Comparison of ENCODE assay signal across 10 cellular contexts in genomic region chr17:21029032-21029431, GRCh38. TPM values are rescaled to one million over a fixed set of nuclear protein-coding genes. Genes with fewer than 3 reads are reported as not detected.
DNase-seq lines count a peak whose midpoint lies in the region; ATAC-seq and TF ChIP-seq lines count a peak whose summit lies in the region.
"Had no signal": no experiment of that assay in that cellular context is flagged by ENCODE, and none has a peak within 500 bp of the region (broad histone marks: within the 10 kb centered on the region; RNA-seq: fewer than 3 reads in every experiment).

No MANE protein-coding gene starts in this region.

- ATAC-seq in left lung: peak; percentile 66
- no peak for ATAC-seq in SK-N-SH treated with all-trans-retinoic acid at 6 μM for 48 hours

- peak; percentile 57 for DNase-seq in activated naive CD4-positive, alpha-beta T cell treated with anti-CD3 and anti-CD28 coated beads for 36 hours
- no peak for DNase-seq in activated naive CD4-positive, alpha-beta T cell (lab: John Stamatoyannopoulos, UW)
- DNase-seq in astrocyte of the hippocampus (ENCODE audit: low read depth, low spot score): peak; percentile 67
- DNase-seq in left lung: no peak
- DNase-seq in NCI-H774 (lab: John Stamatoyannopoulos, UW): no peak
- DNase-seq in MG63: no peak

- H3K9me3 ChIP-seq in left lung: no peaks in the 10 kb centered on the region
- H3K9me3 ChIP-seq in MG63: peaks cover 15% of the 10 kb centered on the region
- H3K9me3 ChIP-seq: HAP-1, thoracic aorta had no signal

- H3K27me3 ChIP-seq in left lung: no peaks in the 10 kb centered on the region
- no peaks in the 10 kb centered on the region for H3K27me3 ChIP-seq in MG63

- H3K36me3 ChIP-seq in left lung: peaks cover 0 to 52% of the 10 kb centered on the region in 2 donors
- H3K36me3 ChIP-seq in MG63: peaks cover 91% of the 10 kb centered on the region

- H3K4me3 Mint-ChIP-seq in activated naive CD4-positive, alpha-beta T cell treated with anti-CD3 and anti-CD28 coated beads for 36 hours: no peak overlapping the region

- H3K27me3 Mint-ChIP-seq in activated naive CD4-positive, alpha-beta T cell treated with anti-CD3 and anti-CD28 coated beads for 36 hours (ENCODE audit: low read depth): no peaks in the 10 kb centered on the region

- peak overlapping the region in 1 of 2 donors; percentile 10 for H3K27ac ChIP-seq in left lung
- peak overlapping the region; percentile 8 for H3K27ac ChIP-seq in temporal lobe (ENCODE audit: low read depth, low read length)

- H3K27ac Mint-ChIP-seq in activated naive CD4-positive, alpha-beta T cell treated with anti-CD3 and anti-CD28 coated beads for 36 hours: peak overlapping the region; percentile 80

- intact Hi-C loops in activated naive CD4-positive, alpha-beta T cell treated with anti-CD3 and anti-CD28 coated beads for 36 hours (cut with micrococcal nuclease): loop anchor here (2.0 kb wide), 1 partner anchor 14 kb away; the partner anchor contains the start of gene USP22
- intact Hi-C loops in left lung (cut with DNase I): no loop called here

- H3K4me3 ChIP-seq in left lung (no peak overlapping the region), MG63 (no peak overlapping the region)
- H3K4me3 ChIP-seq: HAP-1, thoracic aorta had no signal

- peaks cover 33% of the 10 kb centered on the region for H3K36me3 Mint-ChIP-seq in activated naive CD4-positive, alpha-beta T cell treated with anti-CD3 and anti-CD28 coated beads for 36 hours (ENCODE audit: low read depth)

- peaks cover 31 to 64% of the 10 kb centered on the region in 2 donors for H3K4me1 ChIP-seq in left lung
- H3K4me1 ChIP-seq: HAP-1 had no signal

- TF ChIP-seq CTCF in left lung (IDR thresholded peaks at IDR 0.05): no peak

- peaks cover 76% of the 10 kb centered on the region for H3K4me1 Mint-ChIP-seq in activated naive CD4-positive, alpha-beta T cell treated with anti-CD3 and anti-CD28 coated beads for 36 hours (ENCODE audit: low read depth)

- CTCF ChIA-PET in activated naive CD4-positive, alpha-beta T cell treated with anti-CD3 and anti-CD28 coated beads for 36 hours (lab: Charles Lee): no interaction called here

- H3K9me3 Mint-ChIP-seq in activated naive CD4-positive, alpha-beta T cell treated with anti-CD3 and anti-CD28 coated beads for 36 hours: no peaks in the 10 kb centered on the region

TF ChIP-seq in SK-N-SH treated with all-trans-retinoic acid at 6 μM for 48 hours, 23 proteins besides CTCF, POLR2A, EP300 and RAD21:
- TF ChIP-seq TOX (CRISPR knock-in tag; IDR thresholded peaks at IDR 0.05; ENCODE audit: borderline replicate concordance) (no peak), OSR1 (CRISPR knock-in tag; IDR thresholded peaks at IDR 0.05) (no peak), GLIS3 (CRISPR knock-in tag; IDR thresholded peaks at IDR 0.05) (no peak), ZC3H10 (CRISPR knock-in tag; IDR thresholded peaks at IDR 0.05) (no peak), TCF4 (CRISPR knock-in tag; IDR thresholded peaks at IDR 0.05; ENCODE audit: borderline replicate concordance) (no peak), CSDC2 (CRISPR knock-in tag; IDR thresholded peaks at IDR 0.05) (no peak)

RNA-seq across cellular contexts. Expression of gene USP22, which starts 13.8 kb away (rescaled TPM):
- total RNA-seq in activated naive CD4-positive, alpha-beta T cell treated with anti-CD3 and anti-CD28 coated beads for 36 hours: 100 to 1,000 TPM; 140 to 144 TPM
- total RNA-seq in left lung: 100 to 1,000 TPM; 157 to 187 TPM
- 273 TPM for total RNA-seq in temporal lobe
- 164 and 188 TPM in 2 replicates for total RNA-seq in MG63 (2014; rRNA removed; shearing (Covaris generic); ENCODE audit: low replicate concordance)

Comparison
In these comparisons a context has a peak if more than half of its experiments do, and no peak if none do; other contexts are left out.
1. DNase-seq: peak in activated naive CD4-positive, alpha-beta T cell treated with anti-CD3 and anti-CD28 coated beads for 36 hours (single experiment) and astrocyte of the hippocampus (single experiment); none in activated naive CD4-positive, alpha-beta T cell (0 of 4), left lung (0 of 2), NCI-H774 (single experiment) and MG63 (single experiment).